In the genomic region with DNA sequence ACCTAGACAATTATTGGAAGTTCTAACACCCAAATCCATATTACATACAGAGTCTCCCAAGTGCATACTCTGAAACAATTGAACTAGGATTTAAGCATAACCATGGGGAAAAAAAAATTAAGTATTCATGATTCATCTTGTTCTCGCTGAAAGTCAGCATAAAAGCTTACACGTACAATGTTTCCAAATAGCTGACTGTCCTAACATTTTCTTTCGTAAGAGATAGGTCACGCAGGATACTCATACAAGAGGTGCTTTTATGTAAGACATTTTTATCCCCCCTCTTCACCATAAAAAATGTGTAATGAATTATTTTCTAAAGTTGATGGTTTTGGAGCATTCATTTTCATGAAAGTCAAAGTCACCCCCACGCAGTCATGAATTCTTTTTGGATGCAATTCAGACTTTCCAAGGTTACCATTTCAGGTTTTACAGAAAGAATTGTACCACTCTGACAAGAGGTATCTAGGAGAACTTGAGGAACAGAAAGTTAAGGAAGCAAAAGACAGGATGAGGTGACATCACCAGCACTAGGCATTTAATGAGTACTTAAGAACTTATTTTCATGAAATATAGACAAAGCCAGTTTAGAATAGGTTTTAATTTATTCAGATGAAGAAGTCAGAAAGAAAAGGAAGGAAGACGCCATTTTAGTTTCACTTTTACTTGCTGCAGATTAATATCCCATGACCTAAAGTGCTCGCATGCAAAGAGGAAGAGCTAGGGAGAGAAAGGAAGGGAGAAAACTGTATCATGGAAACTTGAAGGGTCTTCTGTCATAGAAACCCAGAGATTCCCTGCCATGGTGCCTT, we compare ENCODE assay signal across 9 cellular contexts. TPM values are rescaled to one million over a fixed set of nuclear protein-coding genes. Genes with fewer than 3 reads are reported as not detected.
DNase-seq lines count a peak whose midpoint lies in the region; ATAC-seq, FAIRE-seq and TF ChIP-seq lines count a peak whose summit lies in the region.
"Had no signal": no experiment of that assay in that cellular context is flagged by ENCODE, and none has a peak within 500 bp of the region (broad histone marks: within the 10 kb centered on the region; RNA-seq: fewer than 3 reads in every experiment).

No MANE protein-coding gene starts in this region.

- TF ChIP-seq EP300 in transverse colon (IDR thresholded peaks at IDR 0.05; ENCODE audit: low read depth), result no peak

- FAIRE-seq in kidney (lab: Jason Lieb, UNC), result no peak

- H3K27me3 Mint-ChIP-seq in activated T-helper 17 cell treated with anti-CD3 and anti-CD28 coated beads, Interleukin-2, amount 50 U/mL, for 72 hours, result peaks cover 11% of the 10 kb centered on the region

- TF ChIP-seq CTCF in kidney (IDR thresholded peaks at IDR 0.05; ENCODE audit: borderline replicate concordance, extremely low read depth, insufficient read depth) (no peak), transverse colon (IDR thresholded peaks at IDR 0.05) (no peak)

- H3K9me3 Mint-ChIP-seq in activated T-helper 17 cell treated with anti-CD3 and anti-CD28 coated beads, Interleukin-2, amount 50 U/mL, for 72 hours, result peaks cover 4% of the 10 kb centered on the region

- TF ChIP-seq POLR2A in transverse colon (IDR thresholded peaks at IDR 0.05), result no peak

- ATAC-seq in GM18907 (IDR thresholded peaks at IDR 0.05; ENCODE audit: unreplicated experiment), result peak; percentile 79
- peak; percentile 75 for ATAC-seq in HG03460 (IDR thresholded peaks at IDR 0.05; ENCODE audit: unreplicated experiment)
- no peak for ATAC-seq in activated T-helper 17 cell treated with anti-CD3 and anti-CD28 coated beads, Interleukin-2, amount 50 U/mL, for 72 hours (replicated peaks)

- peak overlapping the region in 1 of 2 donors; percentile 40 for H3K27ac ChIP-seq in kidney (ENCODE audit: low read depth in 2 of 2, low read length in 2 of 2)
- peak overlapping the region in 3 of 4 donors; percentile 6 to 55 (median 42) for H3K27ac ChIP-seq in transverse colon

- H3K4me1 ChIP-seq in kidney (ENCODE audit: control insufficient read depth in 1 of 2, insufficient read depth in 1 of 2, low read depth in 1 of 2, low read length in 2 of 2) (peaks cover 0 to 5% of the 10 kb centered on the region in 2 donors), transverse colon (peaks cover 0 to 7% (median 5%) of the 10 kb centered on the region in 4 donors)

- H3K27me3 ChIP-seq in transverse colon, result no peaks in the 10 kb centered on the region

- H3K4me3 ChIP-seq in kidney (ENCODE audit: low read length in 2 of 2), result peak overlapping the region; percentile 56 to 71
- peak overlapping the region in 3 of 4 donors; percentile 7 to 36 (median 16) for H3K4me3 ChIP-seq in transverse colon

- H3K9me3 ChIP-seq in kidney (ENCODE audit: control insufficient read depth in 1 of 2, low read length in 2 of 2), result no peaks in the 10 kb centered on the region
- H3K9me3 ChIP-seq in transverse colon, result no peaks in the 10 kb centered on the region

- intact Hi-C loops in kidney (cut with DNase I), result no loop called here
- intact Hi-C loops in transverse colon (cut with DNase I; ENCODE audit: low total_unique reads), result no loop called here

- H3K36me3 ChIP-seq in kidney (ENCODE audit: control insufficient read depth in 1 of 2, insufficient read depth in 2 of 2, low read length in 2 of 2), result no peaks in the 10 kb centered on the region
- no peaks in the 10 kb centered on the region for H3K36me3 ChIP-seq in transverse colon

- no peaks in the 10 kb centered on the region for H3K36me3 Mint-ChIP-seq in activated T-helper 17 cell treated with anti-CD3 and anti-CD28 coated beads, Interleukin-2, amount 50 U/mL, for 72 hours (ENCODE audit: low read depth)

- H3K9ac ChIP-seq in kidney (ENCODE audit: low read length in 2 of 2), result no peak overlapping the region

- peak overlapping the region; percentile 74 for H3K4me3 Mint-ChIP-seq in activated T-helper 17 cell treated with anti-CD3 and anti-CD28 coated beads, Interleukin-2, amount 50 U/mL, for 72 hours

- peaks cover 7% of the 10 kb centered on the region for H3K4me1 Mint-ChIP-seq in activated T-helper 17 cell treated with anti-CD3 and anti-CD28 coated beads, Interleukin-2, amount 50 U/mL, for 72 hours

- in situ Hi-C loops in transverse colon (cut with MboI; ENCODE audit: low pct_ligation_motif_present in 1 of 4, low pct_unique_long_range_greater_than_20kb in 1 of 4, low sequenced_read_pairs in 3 of 4), result no loop called here

- peak overlapping the region; percentile 63 for H3K27ac Mint-ChIP-seq in activated T-helper 17 cell treated with anti-CD3 and anti-CD28 coated beads, Interleukin-2, amount 50 U/mL, for 72 hours

- WGBS in transverse colon (ENCODE audit: low coverage in 1 of 2), 2 donors, result 54 to 62% methylated on average over 7 of the region's 7 CpGs

- no peak for DNase-seq in kidney
- DNase-seq in transverse colon, result no peak
- no peak for DNase-seq in ureter (ENCODE audit: low spot score)
- no peak for DNase-seq in amygdala (lab: John Stamatoyannopoulos, UW)
- DNase-seq in NCI-H2196 treated with DMSO at 0.1 percent for 48 hours (lab: John Stamatoyannopoulos, UW; ENCODE audit: unreplicated experiment), result no peak

RNA-seq across cellular contexts. Expression of gene TMEM26, which starts 55.8 kb away (rescaled TPM):
- total RNA-seq in activated T-helper 17 cell treated with anti-CD3 and anti-CD28 coated beads, Interleukin-2, amount 50 U/mL, for 72 hours, result not detected
- total RNA-seq in kidney (1.2 TPM), transverse colon (1 to 10 TPM in 2 of 4 donors, under 1 TPM in 1, not detected in 1; 0.27 to 3.0 (median 1.9) TPM), ureter (4.1 TPM)
- 1.6 TPM for polyA plus RNA-seq in kidney (ENCODE audit: insufficient read depth, low read depth, low replicate concordance)
- total RNA-seq: T-helper 2 cell treated with Interferon-gamma antibody and Interleukin-4, amounts not matched to agents 100 ng/mL and 5 ng/mL, for 36 hours had no signal
